14 cellular contexts compared by ENCODE assay signal in the genomic region with DNA sequence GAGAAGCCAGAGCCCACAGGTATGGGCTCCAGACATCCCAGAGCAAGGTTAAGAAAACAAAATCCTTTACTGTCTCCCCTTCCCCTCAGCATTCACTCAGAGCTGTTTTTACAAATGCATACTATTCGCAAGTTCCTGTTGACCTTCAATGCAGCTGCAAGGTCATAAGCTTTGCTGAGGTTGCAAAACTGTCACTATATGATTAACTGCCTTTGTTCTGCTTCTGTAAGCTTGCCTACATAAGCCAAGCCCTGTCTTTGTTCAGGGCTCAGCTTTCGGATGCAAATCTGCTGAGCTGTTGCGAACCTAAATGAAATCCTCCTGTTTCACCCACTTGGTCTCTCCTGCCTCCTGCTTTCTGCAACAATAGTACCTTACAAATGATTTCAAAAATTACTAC. TPM values are rescaled to one million over a fixed set of nuclear protein-coding genes. Genes with fewer than 3 reads are reported as not detected.
DNase-seq lines count a peak whose midpoint lies in the region; TF ChIP-seq lines count a peak whose summit lies in the region.
"Not testable (repeated sequence)": the region's sequence is repeated elsewhere in the genome, so short reads cannot be mapped to it uniquely, and the experiment has no call there.
"Had no signal": no experiment of that assay in that cellular context is flagged by ENCODE, and none has a peak within 500 bp of the region (broad histone marks: within the 10 kb centered on the region; RNA-seq: fewer than 3 reads in every experiment).

No MANE protein-coding gene starts in this region.

- not testable (repeated sequence) for H3K27me3 Mint-ChIP-seq in H9 (ENCODE audit: low read depth); endodermal cell (ENCODE audit: insufficient read depth); neural progenitor cell (ENCODE audit: insufficient read depth, low read depth)

- H3K27ac ChIP-seq in H9 (ENCODE audit: insufficient read length, low read depth, low read length); neural progenitor cell: not testable (repeated sequence)
- H3K27ac ChIP-seq in endodermal cell (ENCODE audit: low read depth, low read length): peak overlapping the region; percentile 78

- not testable (repeated sequence) for H3K9me3 Mint-ChIP-seq in H9, endodermal cell, neural progenitor cell

- H3K23me2 ChIP-seq in H9 (ENCODE audit: insufficient read length, low read depth, low read length, poor library complexity, severe bottlenecking): not testable (repeated sequence)

- H2BK20ac ChIP-seq in H9 (ENCODE audit: low read depth, low read length, poor library complexity, severe bottlenecking): not testable (repeated sequence)

- not testable (repeated sequence) for H3K56ac ChIP-seq in H9 (ENCODE audit: insufficient read length, low read depth, low read length)

- not testable (repeated sequence) for H2BK5ac ChIP-seq in H9 (ENCODE audit: insufficient read length, low read length)

- H3K4me2 ChIP-seq in H9 (ENCODE audit: insufficient read depth, insufficient read length, low read length); neural progenitor cell: not testable (repeated sequence)

- H3F3A ChIP-seq in neural progenitor cell (ENCODE audit: low read depth): not testable (repeated sequence)

- peak overlapping the region in 2 of 3 experiments; percentile 56 to 94; a peak in 3 of 7 replicates for H3K27ac Mint-ChIP-seq in H9
- H3K27ac Mint-ChIP-seq in endodermal cell: peak overlapping the region; percentile 26
- peak overlapping the region; percentile 42 for H3K27ac Mint-ChIP-seq in neural progenitor cell

- not testable (repeated sequence) for H4K20me1 ChIP-seq in H9 (ENCODE audit: control insufficient read depth, insufficient read depth, insufficient read length); neural progenitor cell (ENCODE audit: low read depth)

- H3K14ac ChIP-seq in H9 (ENCODE audit: insufficient read depth, low read length): not testable (repeated sequence)

- not testable (repeated sequence) for H3K4me1 ChIP-seq in H9 (ENCODE audit: insufficient read depth, low read length); endodermal cell (ENCODE audit: control insufficient read depth, insufficient read depth, low read length); neural progenitor cell

- H3K27me3 ChIP-seq in H9 (ENCODE audit: insufficient read depth, low read length); endodermal cell (ENCODE audit: control insufficient read depth, insufficient read depth, low read length, poor library complexity, severe bottlenecking); neural progenitor cell: not testable (repeated sequence)

- H3K79me1 ChIP-seq in H9 (ENCODE audit: insufficient read depth, low read depth, low read length, poor library complexity, severe bottlenecking): not testable (repeated sequence)

- not testable (repeated sequence) for H2AK5ac ChIP-seq in H9 (ENCODE audit: insufficient read length, low read length)

- not testable (repeated sequence) for H3T11ph ChIP-seq in H9 (ENCODE audit: low read length)

- H2AFZ ChIP-seq in H9 (ENCODE audit: low read length); neural progenitor cell (replicated peaks): not testable (repeated sequence)

- not testable (repeated sequence) for H2BK120ac ChIP-seq in H9 (ENCODE audit: low read depth, low read length, poor library complexity, severe bottlenecking)

- not testable (repeated sequence) for H4K8ac ChIP-seq in H9 (replicated peaks; ENCODE audit: insufficient read length, low read depth, low read length)

- H4K5ac ChIP-seq in H9 (ENCODE audit: insufficient read length, low read depth, low read length): not testable (repeated sequence)

- peak; percentile 18 for DNase-seq in H9
- DNase-seq in NB4 (ENCODE audit: low read depth): peak; percentile 0
- DNase-seq in NCI-H526 (lab: John Stamatoyannopoulos, UW): peak; percentile 1 to 15
- peak; percentile 0 for DNase-seq in SHP77 treated with DMSO at 0.1 percent for 48 hours (lab: John Stamatoyannopoulos, UW)
- peak; percentile 21 for DNase-seq in endodermal cell
- peak; percentile 76 for DNase-seq in left kidney (ENCODE audit: low read depth, low spot score)
- peak; percentile 30 for DNase-seq in neural progenitor cell (ENCODE audit: low spot score)

- H3K36me3 ChIP-seq in endodermal cell (ENCODE audit: control insufficient read depth, insufficient read depth, low read length); neural progenitor cell: not testable (repeated sequence)

- not testable (repeated sequence) for TF ChIP-seq CTCF in H9 (conservative IDR thresholded peaks at IDR 0.05); NB4 (IDR thresholded peaks at IDR 0.05; ENCODE audit: low read depth, low read length); endodermal cell (conservative IDR thresholded peaks at IDR 0.05); neural progenitor cell (IDR thresholded peaks at IDR 0.05)

- H3K4me3 ChIP-seq in NB4 (ENCODE audit: low read depth, low read length); endodermal cell (ENCODE audit: low read length); neural progenitor cell: not testable (repeated sequence)

- not testable (repeated sequence) for H3K79me2 ChIP-seq in H9 (ENCODE audit: insufficient read depth, low read length); neural progenitor cell (ENCODE audit: low read depth)

- not testable (repeated sequence) for H3K36me3 Mint-ChIP-seq in H9 (ENCODE audit: insufficient read depth in 1 of 3, low read depth in 3 of 3); endodermal cell (ENCODE audit: low read depth); neural progenitor cell

- H3K4me1 Mint-ChIP-seq in H9, endodermal cell, neural progenitor cell: not testable (repeated sequence)

- not testable (repeated sequence) for TF ChIP-seq POLR2A in NB4 (IDR thresholded peaks at IDR 0.05; ENCODE audit: extremely low read depth, insufficient read length)

- not testable (repeated sequence) for H3K4ac ChIP-seq in H9 (ENCODE audit: low read depth, low read length)

- not testable (repeated sequence) for H3K23ac ChIP-seq in H9 (ENCODE audit: insufficient read length, low read depth, low read length)

- H3K4me3 Mint-ChIP-seq in H9, endodermal cell, neural progenitor cell: not testable (repeated sequence)

- no CpG with 5 or more reads among the region's 3 CpGs for WGBS in H9 (ENCODE audit: extremely low coverage, insufficient read length, low lambda C conversion rate)
- 51 to 53% methylated on average over 3 of the region's 3 CpGs for WGBS in endodermal cell (ENCODE audit: insufficient coverage in 1 of 2, insufficient read length in 1 of 2), 2 experiments

- not testable (repeated sequence) for H3K9me3 ChIP-seq in H9 (ENCODE audit: control insufficient read depth, low read depth, low read length); endodermal cell (ENCODE audit: control insufficient read depth, low read length); neural progenitor cell (ENCODE audit: low read depth)

- not testable (repeated sequence) for H3K9ac ChIP-seq in H9 (ENCODE audit: extremely low read depth, insufficient read length, low read length); endodermal cell (ENCODE audit: extremely low read depth, low read length, poor library complexity, severe bottlenecking); neural progenitor cell

- not testable (repeated sequence) for H2BK15ac ChIP-seq in H9 (ENCODE audit: low read depth, low read length)

- not testable (repeated sequence) for H2BK12ac ChIP-seq in H9 (ENCODE audit: insufficient read length, low read depth, low read length)

- not testable (repeated sequence) for H4K91ac ChIP-seq in H9 (ENCODE audit: insufficient read length, low read depth, low read length)

- H3K18ac ChIP-seq in H9 (ENCODE audit: insufficient read length, low read depth, low read length): not testable (repeated sequence)

RNA-seq across cellular contexts. Expression of a gene that starts 26.4 kb away (rescaled TPM):
- total RNA-seq in H9 (2021): 8.2 and 10.5 TPM in 2 replicates
- 10 to 100 TPM in 1 of 2 donors, under 1 TPM in 1; 0.18 to 12.7 TPM for total RNA-seq in endodermal cell
- polyA plus RNA-seq in endodermal cell (2013, experiment 1 of 2): 0.18 TPM
- 0.17 TPM for polyA plus RNA-seq in endodermal cell (2013, experiment 2 of 2)
- total RNA-seq in neural progenitor cell (ENCODE audit: low replicate concordance): 15.1 and 17.6 TPM in 2 replicates
- total RNA-seq: A172, Calu3, LHCN-M2, MCF 10A, OCI-LY7 had no signal
- polyA plus RNA-seq: BJ, SK-N-SH had no signal

RNA-seq across cellular contexts. Expression of a gene that starts 42.3 kb away (rescaled TPM):
- total RNA-seq in H9 (2021) (5.9 and 6.7 TPM in 2 replicates), endodermal cell (10 to 100 TPM in 1 of 2 donors, 1 to 10 TPM in 1; 8.7 to 10.4 TPM), neural progenitor cell (ENCODE audit: low replicate concordance) (8.8 and 13.8 TPM in 2 replicates)
- 30.4 TPM for polyA plus RNA-seq in endodermal cell (2013, experiment 1 of 2)
- polyA plus RNA-seq in endodermal cell (2013, experiment 2 of 2): 32.4 TPM
- total RNA-seq: MCF 10A had no signal

Comparison
In these comparisons a context has a peak if more than half of its experiments do, and no peak if none do; other contexts are left out.
1. DNase-seq: peak in every context shown above with its lines; median percentile 76 in left kidney; 30 in neural progenitor cell; 21 in endodermal cell; 18 in H9; 8 in NCI-H526; 0 in NB4; 0 in SHP77 treated with DMSO at 0.1 percent for 48 hours.